In genomic region chr3:20096135-20096685, GRCh38 we compare ENCODE assay signal across 16 cellular contexts. TPM values are rescaled to one million over a fixed set of nuclear protein-coding genes. Genes with fewer than 3 reads are reported as not detected.
DNase-seq lines count a peak whose midpoint lies in the region; ATAC-seq and TF ChIP-seq lines count a peak whose summit lies in the region.
"Had no signal": no experiment of that assay in that cellular context is flagged by ENCODE, and none has a peak within 500 bp of the region (broad histone marks: within the 10 kb centered on the region; RNA-seq: fewer than 3 reads in every experiment).

No MANE protein-coding gene starts in this region.

- intact Hi-C loops in psoas muscle (cut with DNase I) = no loop called here

- H3K9me3 ChIP-seq in psoas muscle = no peaks in the 10 kb centered on the region
- H3K9me3 ChIP-seq: heart left ventricle had no signal

- ATAC-seq in psoas muscle = peak in 3 of 4 donors; percentile 48 to 80 (median 58)
- ATAC-seq: activated CD8-positive, alpha-beta T cell treated with anti-CD3 and anti-CD28 coated beads for 36 hours; activated naive CD8-positive, alpha-beta T cell treated with anti-CD3 and anti-CD28 coated beads, Interleukin-2, amount 50 U/mL, for 24 hours; activated T-cell treated with anti-CD3 and anti-CD28 coated beads, Interleukin-2, amount 50 U/mL, for 4 hours; Right ventricle myocardium inferior had no signal

- H3K27ac ChIP-seq in psoas muscle = no peak overlapping the region
- H3K27ac ChIP-seq: epithelial cell of prostate, heart left ventricle had no signal

- H3K27me3 ChIP-seq in psoas muscle (ENCODE audit: insufficient read depth in 3 of 3, low read length in 2 of 3) = no peaks in the 10 kb centered on the region
- H3K27me3 ChIP-seq: heart left ventricle had no signal

- WGBS in psoas muscle, 3 donors = 58 to 64% (median 63%) methylated on average over 3 of the region's 3 CpGs

- peaks cover 10% of the 10 kb centered on the region for H3K4me1 ChIP-seq in psoas muscle

- H3K4me3 ChIP-seq in psoas muscle = no peak overlapping the region
- H3K4me3 ChIP-seq: heart left ventricle had no signal

- peak; percentile 9 for DNase-seq in GM03348 (ENCODE audit: low spot score)
- DNase-seq in amniotic epithelial cell (ENCODE audit: low read depth) = peak; percentile 54
- DNase-seq in fibroblast of peridontal ligament (ENCODE audit: extremely low read depth) = peak; percentile 62
- no peak for DNase-seq in psoas muscle
- no peak for DNase-seq in stimulated activated CD4-positive, alpha-beta T cell treated with anti-CD3 and anti-CD28 coated beads, Interleukin-4, amount 100 ng/mL, for 24 hours
- no peak for DNase-seq in NCI-H1048 (lab: John Stamatoyannopoulos, UW)
- DNase-seq in NCI-H446 (lab: John Stamatoyannopoulos, UW) = no peak
- DNase-seq: activated CD8-positive, alpha-beta T cell treated with anti-CD3 and anti-CD28 coated beads for 36 hours; activated naive CD8-positive, alpha-beta T cell treated with anti-CD3 and anti-CD28 coated beads, Interleukin-2, amount 50 U/mL, for 24 hours; activated T-cell treated with anti-CD3 and anti-CD28 coated beads, Interleukin-2, amount 50 U/mL, for 4 hours; heart left ventricle; HFFc6; NCI-H2081; T-helper 1 cell had no signal

- peaks cover 0 to 13% of the 10 kb centered on the region in 2 donors for H3K36me3 ChIP-seq in psoas muscle (ENCODE audit: insufficient read depth in 1 of 2, low read depth in 1 of 2)

- no peak for TF ChIP-seq CTCF in psoas muscle (IDR thresholded peaks at IDR 0.05)

RNA-seq across cellular contexts. Expression of gene KAT2B, which starts 56.0 kb away (rescaled TPM):
- total RNA-seq in psoas muscle = 10 to 100 TPM; 27.8 to 62.2 (median 41.9) TPM
- 10 to 100 TPM; 10.8 to 45.9 (median 18.4) TPM for polyA plus RNA-seq in psoas muscle

Comparison
In these comparisons a context has a peak if more than half of its experiments do, and no peak if none do; other contexts are left out.
1. DNase-seq: peak in GM03348 (single experiment), amniotic epithelial cell (single experiment) and fibroblast of peridontal ligament (single experiment); none in psoas muscle (0 of 2), stimulated activated CD4-positive, alpha-beta T cell treated with anti-CD3 and anti-CD28 coated beads, Interleukin-4, amount 100 ng/mL, for 24 hours (single experiment), NCI-H1048 (single experiment) and NCI-H446 (0 of 2).